Comparison of ENCODE assay signal across 8 cellular contexts in the genomic region with DNA sequence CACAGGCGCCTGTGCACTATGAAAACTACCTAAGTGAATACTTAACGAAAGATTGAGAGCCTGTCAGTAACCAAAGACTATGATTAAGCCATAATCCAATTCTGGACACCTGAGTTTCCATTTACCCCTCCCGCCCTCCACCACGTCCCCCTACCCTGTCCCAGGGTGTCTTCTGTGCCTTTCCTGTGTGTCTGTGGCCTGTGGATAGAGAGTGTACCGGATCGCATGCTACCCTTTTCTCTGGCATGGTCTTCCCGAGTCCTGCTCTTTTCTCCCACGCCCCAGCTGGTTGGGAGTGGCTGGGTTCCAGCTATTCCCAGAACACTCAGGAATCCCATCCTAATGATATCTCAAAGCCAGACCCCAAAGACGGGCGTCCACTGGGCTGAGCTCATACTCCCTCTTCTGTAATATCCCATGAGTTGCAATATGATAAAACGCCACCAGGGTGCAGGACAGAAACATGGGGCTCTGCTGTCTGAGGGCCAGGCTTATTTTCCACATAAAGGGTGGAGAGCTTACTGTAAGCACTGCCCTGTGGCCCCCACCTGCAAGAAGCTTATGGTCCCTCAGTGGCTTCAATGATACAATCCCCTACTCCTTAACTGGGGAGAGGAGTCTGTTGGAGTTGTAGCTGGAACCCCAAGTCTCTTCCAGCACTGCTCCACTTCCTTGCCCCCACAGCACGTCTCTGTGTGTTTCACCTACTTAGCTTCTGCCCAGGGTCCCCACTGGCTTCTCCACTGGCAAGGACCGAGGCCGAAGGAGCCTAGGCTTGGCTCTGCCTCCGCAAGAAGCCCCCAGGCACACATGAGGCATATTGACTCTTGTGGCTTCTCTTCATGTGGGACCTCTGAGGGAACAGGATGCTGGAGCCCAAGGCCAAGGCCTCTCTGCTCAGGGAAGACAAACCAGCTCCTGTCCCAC. TPM values are rescaled to one million over a fixed set of nuclear protein-coding genes. Genes with fewer than 3 reads are reported as not detected.
DNase-seq lines count a peak whose midpoint lies in the region; ATAC-seq and TF ChIP-seq lines count a peak whose summit lies in the region.

No MANE protein-coding gene starts in this region.

- H3K4me3 ChIP-seq in WI38 (ENCODE audit: low read depth, low read length): no peak overlapping the region
- H3K4me3 ChIP-seq in mucosa of descending colon: no peak overlapping the region
- H3K4me3 ChIP-seq in vagina: no peak overlapping the region

- DNase-seq in NCI-H1417 (lab: John Stamatoyannopoulos, UW) (peak; percentile 53 to 78 (median 56)), NCI-H1417 treated with DMSO at 0.1 percent for 48 hours (lab: John Stamatoyannopoulos, UW) (no peak), NCI-H2081 treated with DMSO at 0.1 percent for 48 hours (lab: John Stamatoyannopoulos, UW) (peak; percentile 9), mucosa of descending colon (peak in 1 of 3 donors; percentile 74), vagina (ENCODE audit: extremely low spot score in 2 of 2) (no peak)
- DNase-seq in effector memory CD8-positive, alpha-beta T cell: peak; percentile 36 to 52 (median 37)

- H3K4me1 ChIP-seq in mucosa of descending colon (ENCODE audit: low read depth) (peaks cover 6% of the 10 kb centered on the region), vagina (peaks cover 12% of the 10 kb centered on the region)

- peaks cover 10 to 15% of the 10 kb centered on the region in 2 donors for H3K4me1 Mint-ChIP-seq in effector memory CD8-positive, alpha-beta T cell (ENCODE audit: low read depth in 2 of 2)

- intact Hi-C loops in mucosa of descending colon (cut with DNase I, micrococcal nuclease): no loop called here
- intact Hi-C loops in vagina (cut with DNase I): no loop called here

- no peak overlapping the region for H3K27ac Mint-ChIP-seq in effector memory CD8-positive, alpha-beta T cell

- peak; percentile 58 for TF ChIP-seq CTCF in WI38 (IDR thresholded peaks at IDR 0.05; ENCODE audit: low read depth, low read length)
- peak; percentile 35 for TF ChIP-seq CTCF in mucosa of descending colon (IDR thresholded peaks at IDR 0.05)
- peak in 2 of 3 experiments; percentile 40 to 42 for TF ChIP-seq CTCF in vagina (IDR thresholded peaks at IDR 0.05)

- no peak for TF ChIP-seq POLR2A in vagina (IDR thresholded peaks at IDR 0.05)

- H3K36me3 Mint-ChIP-seq in effector memory CD8-positive, alpha-beta T cell (ENCODE audit: insufficient read depth): no peaks in the 10 kb centered on the region

- H3K27ac ChIP-seq in vagina: no peak overlapping the region

- ATAC-seq in HG02571 (IDR thresholded peaks at IDR 0.05; ENCODE audit: unreplicated experiment) (peak; percentile 52), mucosa of descending colon (peak; percentile 66)
- peak; percentile 64 for ATAC-seq in effector memory CD8-positive, alpha-beta T cell (replicated peaks)

- H3K27me3 ChIP-seq in vagina: no peaks in the 10 kb centered on the region

- H3K9me3 Mint-ChIP-seq in effector memory CD8-positive, alpha-beta T cell: no peaks in the 10 kb centered on the region

- H3K4me3 Mint-ChIP-seq in effector memory CD8-positive, alpha-beta T cell: no peak overlapping the region

- H3K36me3 ChIP-seq in mucosa of descending colon (ENCODE audit: low read depth) (no peaks in the 10 kb centered on the region), vagina (no peaks in the 10 kb centered on the region)

- H3K9me3 ChIP-seq in mucosa of descending colon: no peaks in the 10 kb centered on the region
- H3K9me3 ChIP-seq in vagina: no peaks in the 10 kb centered on the region

- H3K27me3 Mint-ChIP-seq in effector memory CD8-positive, alpha-beta T cell: peaks cover 64 to 86% of the 10 kb centered on the region in 2 donors

RNA-seq across cellular contexts. Expression of gene ALX3, which starts 17.6 kb away (rescaled TPM):
- total RNA-seq in mucosa of descending colon (not detected), vagina (not detected)

RNA-seq across cellular contexts. Expression of gene UBL4B, which starts 24.2 kb away (rescaled TPM):
- total RNA-seq in mucosa of descending colon (not detected), vagina (not detected)

RNA-seq across cellular contexts. Expression of gene STRIP1, which starts 53.7 kb away (rescaled TPM):
- total RNA-seq in mucosa of descending colon (10 to 100 TPM; 36.6 to 54.8 (median 43.4) TPM), vagina (40.8 TPM)

Comparison
In these comparisons a context has a peak if more than half of its experiments do, and no peak if none do; other contexts are left out.
1. DNase-seq: peak in NCI-H1417 (3 of 3), NCI-H2081 treated with DMSO at 0.1 percent for 48 hours (single experiment) and effector memory CD8-positive, alpha-beta T cell (3 of 3); none in NCI-H1417 treated with DMSO at 0.1 percent for 48 hours (single experiment) and vagina (0 of 2).
2. Peak in every context shown above with its lines, with median percentiles within 50 percentile points of each other: ATAC-seq and CTCF ChIP-seq.